Comparison of ENCODE assay signal across 27 cellular contexts in genomic region chr10:24035761-24036160, GRCh38.
"Had no signal": no experiment of that assay in that cellular context is flagged by ENCODE, and none has a peak within 500 bp of the region (broad histone marks: within the 10 kb centered on the region; RNA-seq: fewer than 3 reads in every experiment).

No MANE protein-coding gene starts in this region.

- H3K36me3 ChIP-seq: left ventricle myocardium inferior, ovary, prostate gland, transverse colon, upper lobe of left lung had no signal

- DNase-seq: head of caudate nucleus; hippocampal formation; kidney glomerular epithelial cell; left colon; left ventricle myocardium inferior; mesendoderm; midbrain; mucosa of descending colon; naive thymus-derived CD4-positive, alpha-beta T cell; ovary; posterior cingulate gyrus; retina; right cardiac atrium; stimulated activated CD4-positive, alpha-beta T cell treated with anti-CD3 and anti-CD28 coated beads, Interleukin-12 subunit alpha, Interleukin-12 subunit beta, amount 100 ng/mL, for 4 hours; stimulated activated CD4-positive, alpha-beta T cell treated with anti-CD3 and anti-CD28 coated beads, Interleukin-15, amount 100 ng/mL, for 24 hours; stimulated activated CD4-positive, alpha-beta T cell treated with anti-CD3 and anti-CD28 coated beads, Interleukin-2, amount 100 ng/mL, for 24 hours; stimulated activated CD4-positive, alpha-beta T cell treated with anti-CD3 and anti-CD28 coated beads, Interleukin-4, amount 100 ng/mL, for 1 hour; stimulated activated naive B cell treated with anti-CD40 and anti-IgM and Interleukin-4, amounts not matched to agents 10 μg/mL and 1 μg/mL and 100 μg/mL, for 72 hours; transverse colon; upper lobe of left lung had no signal

- H3K27ac Mint-ChIP-seq: naive thymus-derived CD4-positive, alpha-beta T cell; natural killer cell treated with Interleukin-12 subunit alpha and Interleukin-12 subunit beta and Interleukin-15 and Interleukin-18, amount 100 ng/mL, for 72 hours; stimulated activated naive B cell treated with anti-CD40 and anti-IgM and Interleukin-4, amounts not matched to agents 10 μg/mL and 1 μg/mL and 100 μg/mL, for 72 hours; stimulated activated naive CD8-positive, alpha-beta T cell treated with anti-CD3 and anti-CD28 coated beads, Interleukin-15, Interleukin-2, amounts not matched to agents 100 ng/mL and 50 ng/mL, for 24 hours had no signal

- FAIRE-seq: keratinocyte had no signal

- H3K4me1 Mint-ChIP-seq: stimulated activated naive B cell treated with anti-CD40 and anti-IgM and Interleukin-4, amounts not matched to agents 10 μg/mL and 1 μg/mL and 100 μg/mL, for 72 hours had no signal

- H3K4me3 ChIP-seq: left ventricle myocardium inferior, lung, mucosa of descending colon, ovary, prostate gland, skin epidermis, transverse colon, upper lobe of left lung had no signal

- H3K36me3 Mint-ChIP-seq: naive thymus-derived CD4-positive, alpha-beta T cell; natural killer cell treated with Interleukin-12 subunit alpha and Interleukin-12 subunit beta and Interleukin-15 and Interleukin-18, amount 100 ng/mL, for 72 hours; stimulated activated naive B cell treated with anti-CD40 and anti-IgM and Interleukin-4, amounts not matched to agents 10 μg/mL and 1 μg/mL and 100 μg/mL, for 72 hours had no signal

- H3K4me1 ChIP-seq: prostate gland had no signal

- ATAC-seq: left colon; mucosa of descending colon; naive thymus-derived CD4-positive, alpha-beta T cell; natural killer cell treated with Interleukin-12 subunit alpha and Interleukin-12 subunit beta and Interleukin-15 and Interleukin-18, amount 100 ng/mL, for 72 hours; right cardiac atrium; sciatic nerve; stimulated activated naive B cell treated with anti-CD40 and anti-IgM and Interleukin-4, amounts not matched to agents 10 μg/mL and 1 μg/mL and 100 μg/mL, for 72 hours had no signal

- H3K27me3 Mint-ChIP-seq: natural killer cell treated with Interleukin-12 subunit alpha and Interleukin-12 subunit beta and Interleukin-15 and Interleukin-18, amount 100 ng/mL, for 72 hours; stimulated activated naive B cell treated with anti-CD40 and anti-IgM and Interleukin-4, amounts not matched to agents 10 μg/mL and 1 μg/mL and 100 μg/mL, for 72 hours; stimulated activated naive CD8-positive, alpha-beta T cell treated with anti-CD3 and anti-CD28 coated beads, Interleukin-15, Interleukin-2, amounts not matched to agents 100 ng/mL and 50 ng/mL, for 24 hours had no signal

- H3K9me3 ChIP-seq: left ventricle myocardium inferior, mucosa of descending colon, ovary, prostate gland, transverse colon, upper lobe of left lung had no signal

- H3K4me3 Mint-ChIP-seq: naive thymus-derived CD4-positive, alpha-beta T cell; natural killer cell treated with Interleukin-12 subunit alpha and Interleukin-12 subunit beta and Interleukin-15 and Interleukin-18, amount 100 ng/mL, for 72 hours; stimulated activated naive B cell treated with anti-CD40 and anti-IgM and Interleukin-4, amounts not matched to agents 10 μg/mL and 1 μg/mL and 100 μg/mL, for 72 hours; stimulated activated naive CD8-positive, alpha-beta T cell treated with anti-CD3 and anti-CD28 coated beads, Interleukin-15, Interleukin-2, amounts not matched to agents 100 ng/mL and 50 ng/mL, for 24 hours had no signal

- H3K27ac ChIP-seq: ovary, prostate gland, skin epidermis, transverse colon, upper lobe of left lung had no signal

- H3K27me3 ChIP-seq: ovary, transverse colon, upper lobe of left lung had no signal
